ENCODE assay signal across 8 cellular contexts in the genomic region with DNA sequence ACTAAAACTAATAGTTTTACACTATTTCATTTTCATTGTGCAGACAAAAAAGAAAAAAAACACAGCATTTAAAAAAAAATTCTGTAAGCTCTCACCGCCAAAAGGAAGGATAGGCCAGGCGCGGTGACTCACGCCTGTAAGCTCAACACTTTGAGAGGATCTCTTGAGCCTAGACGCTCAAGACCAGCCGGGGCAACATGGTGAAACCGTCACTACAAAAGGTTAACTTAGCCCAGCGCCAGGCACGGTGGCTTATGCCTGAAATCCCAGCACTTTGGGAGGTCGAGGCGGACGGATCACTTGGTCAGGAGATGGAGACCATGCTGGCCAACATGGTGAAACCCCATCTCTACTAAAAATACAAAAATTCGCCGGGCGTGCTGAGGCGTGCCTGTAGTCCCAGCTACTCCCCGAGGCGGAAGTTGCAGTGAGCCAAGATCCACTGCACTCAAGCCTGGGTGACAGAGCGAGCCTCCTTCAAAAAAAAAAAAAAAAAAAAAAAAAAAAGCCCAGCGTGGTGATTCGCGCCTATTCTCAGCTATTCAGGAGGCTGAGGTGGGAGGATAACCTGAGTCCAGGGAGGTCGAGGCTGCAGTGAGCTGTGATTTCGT. TPM values are rescaled to one million over a fixed set of nuclear protein-coding genes. Genes with fewer than 3 reads are reported as not detected.
DNase-seq lines count a peak whose midpoint lies in the region; ATAC-seq and TF ChIP-seq lines count a peak whose summit lies in the region.

No MANE protein-coding gene starts in this region.

- H3K27ac Mint-ChIP-seq in nephron: peak overlapping the region; percentile 100

- no peaks in the 10 kb centered on the region for H3K9me3 Mint-ChIP-seq in nephron

- TF ChIP-seq EP300 in tibial nerve (IDR thresholded peaks at IDR 0.05): no peak

- TF ChIP-seq CTCF in nephron (IDR thresholded peaks at IDR 0.05; ENCODE audit: unreplicated experiment in 3 of 3): no peak
- TF ChIP-seq CTCF in tibial nerve (IDR thresholded peaks at IDR 0.05): no peak

- peaks cover 7% of the 10 kb centered on the region for H3K27me3 Mint-ChIP-seq in nephron (ENCODE audit: low read depth)

- peaks cover 42% of the 10 kb centered on the region for H3K4me1 Mint-ChIP-seq in nephron

- DNase-seq in Daoy (ENCODE audit: low read depth) (peak; percentile 79), NCI-H2107 (lab: John Stamatoyannopoulos, UW) (peak; percentile 43), tibial nerve (ENCODE audit: low spot score in 2 of 2) (peak in 1 of 2 donors; percentile 40)
- peak; percentile 48 for DNase-seq in activated CD4-positive, alpha-beta T cell treated with anti-CD3 and anti-CD28 coated beads, Interleukin-2, amount 50 U/mL, for 1 hour

- H3K4me3 ChIP-seq in endocrine pancreas (ENCODE audit: control insufficient read depth, insufficient read depth, low read length): peak overlapping the region; percentile 90
- H3K4me3 ChIP-seq in tibial nerve: peak overlapping the region; percentile 73 to 93 (median 86)

- WGBS in tibial nerve, 2 donors: 54 to 63% methylated on average over 24 of the region's 24 CpGs

- no peak for ATAC-seq in GM21447 (IDR thresholded peaks at IDR 0.05; ENCODE audit: unreplicated experiment)
- ATAC-seq in HG02678 (IDR thresholded peaks at IDR 0.05; ENCODE audit: unreplicated experiment): no peak

- H3K36me3 Mint-ChIP-seq in nephron (ENCODE audit: low read depth): peaks cover 9% of the 10 kb centered on the region

- TF ChIP-seq POLR2A in tibial nerve (IDR thresholded peaks at IDR 0.05): no peak

- no peak overlapping the region for H3K9ac ChIP-seq in endocrine pancreas (ENCODE audit: control insufficient read depth, insufficient read depth, low read length)

- H3K9me3 ChIP-seq in endocrine pancreas (ENCODE audit: control insufficient read depth, low read length) (no peaks in the 10 kb centered on the region), tibial nerve (no peaks in the 10 kb centered on the region)

- H3K36me3 ChIP-seq in endocrine pancreas (ENCODE audit: control insufficient read depth, insufficient read depth, low read length): no peaks in the 10 kb centered on the region
- H3K36me3 ChIP-seq in tibial nerve: no peaks in the 10 kb centered on the region

- no peaks in the 10 kb centered on the region for H3K4me1 ChIP-seq in endocrine pancreas (ENCODE audit: control insufficient read depth, insufficient read depth, low read length)
- peaks cover 0 to 49% (median 14%) of the 10 kb centered on the region in 4 donors for H3K4me1 ChIP-seq in tibial nerve

- peak overlapping the region; percentile 99 to 100 (median 100) for H3K27ac ChIP-seq in tibial nerve

- H3K27me3 ChIP-seq in endocrine pancreas (ENCODE audit: control insufficient read depth, insufficient read depth, low read length) (no peaks in the 10 kb centered on the region), tibial nerve (no peaks in the 10 kb centered on the region)

- peak overlapping the region; percentile 93 to 96 (median 96) for H3K4me3 Mint-ChIP-seq in nephron

RNA-seq across cellular contexts. Expression of gene SPEN, which starts 14.3 kb away (rescaled TPM):
- 14.9 and 22.3 TPM in 2 replicates for total RNA-seq in Daoy (2014; rRNA removed; shearing (Covaris generic))
- total RNA-seq in tibial nerve: 10 to 100 TPM; 67.9 to 87.0 (median 77.8) TPM

RNA-seq across cellular contexts. Expression of gene UQCRHL, which starts 25.7 kb away (rescaled TPM):
- 4.1 and 5.9 TPM in 2 replicates for total RNA-seq in Daoy (2014; rRNA removed; shearing (Covaris generic))
- 1 to 10 TPM; 1.1 to 2.5 (median 1.4) TPM for total RNA-seq in tibial nerve
